Comparison of ENCODE assay signal across 7 cellular contexts in the genomic region with DNA sequence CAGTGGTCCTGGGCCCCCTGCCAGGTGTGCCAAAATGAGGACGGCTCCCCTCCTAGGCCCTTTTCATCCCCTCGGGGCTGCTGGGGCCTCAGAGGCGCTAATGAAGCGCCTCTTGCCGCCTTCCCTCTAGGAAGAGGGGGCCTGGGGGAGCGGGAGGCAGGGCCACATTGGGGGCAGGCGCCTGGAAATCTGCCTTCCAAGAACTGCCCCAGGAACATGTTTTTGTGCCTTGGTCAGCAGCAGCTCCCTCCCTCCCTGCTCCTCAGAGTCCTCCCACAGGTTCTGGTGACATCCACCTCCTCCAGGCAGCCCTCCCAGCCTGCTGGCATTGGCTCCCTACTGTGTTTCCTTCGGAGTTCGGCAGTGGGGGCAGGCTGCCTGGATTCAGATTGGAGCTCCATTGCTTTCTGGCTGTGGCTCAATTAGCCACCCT.
DNase-seq lines count a peak whose midpoint lies in the region; ATAC-seq, FAIRE-seq and TF ChIP-seq lines count a peak whose summit lies in the region.
"Not testable (repeated sequence)": the region's sequence is repeated elsewhere in the genome, so short reads cannot be mapped to it uniquely, and the experiment has no call there.

No MANE protein-coding gene starts in this region.

- not testable (repeated sequence) for H3K36me3 ChIP-seq in ES-I3 (ENCODE audit: insufficient read depth, low read length); HUES6 (ENCODE audit: control insufficient read depth, insufficient read depth, low read length); H1 (ENCODE audit: control insufficient read depth in 2 of 4, insufficient read depth in 4 of 4, low read length in 3 of 4); parathyroid adenoma (ENCODE audit: control insufficient read depth, insufficient read depth, low read length)

- H3K18ac ChIP-seq in H1 (ENCODE audit: extremely low read depth, low read length) = not testable (repeated sequence)

- 1% methylated on average over 9 of the region's 9 CpGs; no CpG with 5 or more reads in 1 of the 2 experiments for WGBS in H1 (ENCODE audit: extremely low coverage in 1 of 2, insufficient coverage in 1 of 2, insufficient read length in 1 of 2, insufficient replicate concordance in 2 of 2, low coverage in 1 of 2, low lambda C conversion rate in 2 of 2, missing lambda C conversion rate in 1 of 2), 2 experiments

- H3K14ac ChIP-seq in H1 (ENCODE audit: insufficient read length) = not testable (repeated sequence)

- POLR2A ChIA-PET in H1 (lab: Charles Lee; ENCODE audit: partially characterized antibody) = interaction anchor here (1.2 to 1.4 kb wide), 2 partner anchors 38 to 40 kb away, joined by 4 to 5 read pairs; no protein-coding TSS in a partner anchor

- H2BK120ac ChIP-seq in H1 (replicated peaks; ENCODE audit: low read depth, low read length) = not testable (repeated sequence)

- H3K4me1 Mint-ChIP-seq in activated T-cell treated with anti-CD3 and anti-CD28 coated beads, Interleukin-2, amount 50 U/mL, for 24 hours (ENCODE audit: low read depth); naive B cell: not testable (repeated sequence)

- not testable (repeated sequence) for H4K5ac ChIP-seq in H1 (ENCODE audit: insufficient read length, low read depth, low read length)

- not testable (repeated sequence) for H3K56ac ChIP-seq in H1 (replicated peaks; ENCODE audit: insufficient read length, low read depth, low read length)

- not testable (repeated sequence) for H3K27ac ChIP-seq in HUES6 (ENCODE audit: low read depth, low read length); H1 (ENCODE audit: low read depth, low read length); parathyroid adenoma

- not testable (repeated sequence) for H2BK15ac ChIP-seq in H1 (ENCODE audit: low read length)

- H3K79me1 ChIP-seq in H1 (ENCODE audit: low read depth, low read length) = not testable (repeated sequence)

- not testable (repeated sequence) for FAIRE-seq in H1 (lab: Jason Lieb, UNC)

- not testable (repeated sequence) for H2AFZ ChIP-seq in H1 (ENCODE audit: low read length)
- peak overlapping the region; percentile 76 for H2AFZ ChIP-seq in parathyroid adenoma

- not testable (repeated sequence) for H3K36me3 Mint-ChIP-seq in activated T-cell treated with anti-CD3 and anti-CD28 coated beads, Interleukin-2, amount 50 U/mL, for 24 hours (ENCODE audit: low read depth); naive B cell

- H3K4me1 ChIP-seq in ES-I3 (ENCODE audit: insufficient read depth, low read length); HUES6 (ENCODE audit: control insufficient read depth, insufficient read depth, low read length); H1 (replicated peaks in 1 of 4; ENCODE audit: control insufficient read depth in 3 of 4, insufficient read depth in 4 of 4, low read length in 3 of 4); parathyroid adenoma: not testable (repeated sequence)

- not testable (repeated sequence) for TF ChIP-seq EP300 in H1 (IDR thresholded peaks at IDR 0.05; ENCODE audit: borderline replicate concordance in 1 of 2, low read depth in 2 of 2, low read length in 2 of 2)

- not testable (repeated sequence) for H4K20me1 ChIP-seq in H1 (replicated peaks in 1 of 2; ENCODE audit: control insufficient read depth in 1 of 2, insufficient read depth in 2 of 2, low read length in 2 of 2)

- H2BK12ac ChIP-seq in H1 (ENCODE audit: low read depth, low read length) = not testable (repeated sequence)

- H3K4ac ChIP-seq in H1 (replicated peaks; ENCODE audit: insufficient read length, low read depth, low read length) = not testable (repeated sequence)

- not testable (repeated sequence) for H2BK20ac ChIP-seq in H1 (ENCODE audit: low read length)

- not testable (repeated sequence) for H3K23me2 ChIP-seq in H1 (ENCODE audit: low read depth, low read length)

- CTCF ChIA-PET in H1 (lab: Charles Lee; ENCODE audit: partially characterized antibody) = interaction anchor here (1.6 kb wide), 1 partner anchor 48 kb away, joined by 4 read pairs; no protein-coding TSS in a partner anchor

- not testable (repeated sequence) for TF ChIP-seq CTCF in H1 (IDR thresholded peaks at IDR 0.05; ENCODE audit: control extremely low read depth in 1 of 3, insufficient read depth in 1 of 3, low read depth in 1 of 3, low read length in 3 of 3); parathyroid adenoma (IDR thresholded peaks at IDR 0.05)

- H2AK5ac ChIP-seq in H1 (ENCODE audit: low read depth, low read length) = not testable (repeated sequence)

- not testable (repeated sequence) for ATAC-seq in naive B cell (ENCODE audit: low read depth in 2 of 2)

- H3K4me3 ChIP-seq in HUES6 (ENCODE audit: low read depth, low read length) (peak overlapping the region; percentile 26; the same call in 1 of the 2 replicates), H1 (ENCODE audit: extremely low read depth in 1 of 4, insufficient read depth in 2 of 4, low read depth in 3 of 4, low read length in 4 of 4) (peak overlapping the region in 2 of 4 experiments; percentile 26 to 47; a peak in 3 of 8 replicates)
- H3K4me3 ChIP-seq in parathyroid adenoma (ENCODE audit: low read depth, low read length) = not testable (repeated sequence)

- DNase-seq in activated T-cell treated with anti-CD3 and anti-CD28 coated beads, Interleukin-2, amount 50 U/mL, for 24 hours = peak; percentile 30
- DNase-seq in H1 (ENCODE audit: low read depth in 1 of 2, low spot score in 2 of 2) (peak; percentile 27 to 72), islet precursor cell (peak; percentile 62)
- not testable (repeated sequence) for DNase-seq in naive B cell

- not testable (repeated sequence) for H4K91ac ChIP-seq in H1 (replicated peaks; ENCODE audit: insufficient read length, low read length)

- TF ChIP-seq POLR2A in H1 (IDR thresholded peaks at IDR 0.05; ENCODE audit: control extremely low read depth in 1 of 2, low read depth in 2 of 2, low read length in 2 of 2) = not testable (repeated sequence)

- not testable (repeated sequence) for H4K8ac ChIP-seq in H1 (ENCODE audit: extremely low read depth, insufficient read depth, low read length)

- H3K23ac ChIP-seq in H1 (ENCODE audit: insufficient read length) = not testable (repeated sequence)

- H3K9me3 Mint-ChIP-seq in activated T-cell treated with anti-CD3 and anti-CD28 coated beads, Interleukin-2, amount 50 U/mL, for 24 hours; naive B cell: not testable (repeated sequence)

- not testable (repeated sequence) for H3K79me2 ChIP-seq in H1 (ENCODE audit: control insufficient read depth in 1 of 2, insufficient read depth in 2 of 2, low read length in 2 of 2); parathyroid adenoma

- not testable (repeated sequence) for TF ChIP-seq RAD21 in H1 (IDR thresholded peaks at IDR 0.05 in 1 of 2, conservative IDR thresholded peaks at IDR 0.05 in 1 of 2; ENCODE audit: low read depth in 2 of 2, low read length in 2 of 2)

- not testable (repeated sequence) for H3K27ac Mint-ChIP-seq in activated T-cell treated with anti-CD3 and anti-CD28 coated beads, Interleukin-2, amount 50 U/mL, for 24 hours; naive B cell

- not testable (repeated sequence) for H3K27me3 ChIP-seq in HUES6 (ENCODE audit: control insufficient read depth, insufficient read depth, low read length); H1 (replicated peaks in 1 of 4; ENCODE audit: control insufficient read depth in 3 of 4, extremely low read depth in 1 of 4, insufficient read depth in 3 of 4, low read length in 3 of 4); parathyroid adenoma (ENCODE audit: control insufficient read depth, insufficient read depth, low read length)

- peak overlapping the region; percentile 39 to 40; a peak in 3 of 4 replicates for H3K4me2 ChIP-seq in H1 (ENCODE audit: insufficient read depth in 1 of 2, low read depth in 2 of 2, low read length in 2 of 2)
- not testable (repeated sequence) for H3K4me2 ChIP-seq in parathyroid adenoma (ENCODE audit: low read length)

- peak overlapping the region; percentile 40; the same call in 1 of the 2 replicates for H2BK5ac ChIP-seq in H1 (ENCODE audit: low read depth, low read length)

- H3K4me3 Mint-ChIP-seq in activated T-cell treated with anti-CD3 and anti-CD28 coated beads, Interleukin-2, amount 50 U/mL, for 24 hours = not testable (repeated sequence)
- peak overlapping the region in 7 of 8 donors; percentile 7 to 89 (median 75) for H3K4me3 Mint-ChIP-seq in naive B cell

- not testable (repeated sequence) for H3K9me3 ChIP-seq in ES-I3 (ENCODE audit: control insufficient read depth, insufficient read depth, low read length); HUES6 (ENCODE audit: control insufficient read depth, insufficient read depth, low read depth, low read length); H1 (ENCODE audit: insufficient read depth in 2 of 2, low read depth in 1 of 2, low read length in 1 of 2); parathyroid adenoma (ENCODE audit: control insufficient read depth, low read length)

- not testable (repeated sequence) for H3K27me3 Mint-ChIP-seq in activated T-cell treated with anti-CD3 and anti-CD28 coated beads, Interleukin-2, amount 50 U/mL, for 24 hours; naive B cell

- peak overlapping the region; percentile 24 for H3K9ac ChIP-seq in ES-I3 (ENCODE audit: low read depth, low read length)
- peak overlapping the region; percentile 12 for H3K9ac ChIP-seq in HUES6 (ENCODE audit: low read length)
- not testable (repeated sequence) for H3K9ac ChIP-seq in H1 (replicated peaks in 1 of 4; ENCODE audit: extremely low read depth in 1 of 4, low read depth in 3 of 4, low read length in 3 of 4); parathyroid adenoma

TF ChIP-seq in H1, 55 proteins besides CTCF, POLR2A, EP300 and RAD21:
- peak; percentile 45; the same call in 1 of the 2 replicates for TF ChIP-seq KDM1A (IDR thresholded peaks at IDR 0.05; ENCODE audit: borderline replicate concordance, low read length)
